In genomic region chr12:93358058-93358457, GRCh38 we compare ENCODE assay signal across 19 cellular contexts. TPM values are rescaled to one million over a fixed set of nuclear protein-coding genes. Genes with fewer than 3 reads are reported as not detected.
A peak's percentile ranks its signal among the peaks of the same experiment; 100 is the strongest.
DNase-seq lines count a peak whose midpoint lies in the region; ATAC-seq and TF ChIP-seq lines count a peak whose summit lies in the region.
"Had no signal": no experiment of that assay in that cellular context is flagged by ENCODE, and none has a peak within 500 bp of the region (broad histone marks: within the 10 kb centered on the region; RNA-seq: fewer than 3 reads in every experiment).

No MANE protein-coding gene starts in this region.

- no peak for TF ChIP-seq CTCF in gastrocnemius medialis (IDR thresholded peaks at IDR 0.05 in 4 of 5, conservative IDR thresholded peaks at IDR 0.05 in 1 of 5)

- no peak for TF ChIP-seq POLR2A in gastrocnemius medialis (IDR thresholded peaks at IDR 0.05)

- DNase-seq in SIG-M5 (lab: John Stamatoyannopoulos, UW) (no peak), hippocampal formation (lab: John Stamatoyannopoulos, UW) (no peak), gastrocnemius medialis (no peak)
- DNase-seq in stimulated activated CD4-positive, alpha-beta T cell treated with anti-CD3 and anti-CD28 coated beads, Interleukin-1b, Interleukin-23, amount 100 ng/mL, for 48 hours = no peak
- DNase-seq: activated CD4-positive, CD25-positive, alpha-beta regulatory T cell treated with anti-CD3 and anti-CD28 coated beads, Interleukin-2, amount 50 U/mL, for 72 hours; activated CD8-positive, alpha-beta memory T cell treated with anti-CD3 and anti-CD28 coated beads, Interleukin-2, amount 50 U/mL, for 4 hours; effector memory CD8-positive, alpha-beta T cell; KG1; NCI-H524 treated with DMSO at 0.1 percent for 48 hours; retina; RPMI8226; stimulated activated CD4-positive, alpha-beta T cell treated with anti-CD3 and anti-CD28 coated beads, Interleukin-2, amount 100 ng/mL, for 24 hours; tibial artery had no signal

- H3K27me3 ChIP-seq in gastrocnemius medialis = no peaks in the 10 kb centered on the region
- H3K27me3 ChIP-seq: tibial artery had no signal

- intact Hi-C loops in gastrocnemius medialis (cut with DNase I; ENCODE audit: low total_unique reads) = no loop called here

- peaks cover 17 to 18% of the 10 kb centered on the region in 2 donors for H3K4me1 ChIP-seq in gastrocnemius medialis

- H3K4me3 ChIP-seq in gastrocnemius medialis = no peak overlapping the region
- H3K4me3 ChIP-seq: lung, tibial artery had no signal

- H3K36me3 ChIP-seq in gastrocnemius medialis = no peaks in the 10 kb centered on the region
- H3K36me3 ChIP-seq: tibial artery had no signal

- ATAC-seq in GM18858 (IDR thresholded peaks at IDR 0.05; ENCODE audit: unreplicated experiment) (peak; percentile 89), GM21390 (IDR thresholded peaks at IDR 0.05; ENCODE audit: unreplicated experiment) (peak; percentile 86), HG02885 (IDR thresholded peaks at IDR 0.05; ENCODE audit: poor library complexity, unreplicated experiment) (peak; percentile 78), HG03521 (IDR thresholded peaks at IDR 0.05; ENCODE audit: unreplicated experiment) (peak; percentile 84), gastrocnemius medialis (no peak)
- ATAC-seq: effector memory CD8-positive, alpha-beta T cell; natural killer cell treated with Interleukin-12 subunit alpha and Interleukin-12 subunit beta and Interleukin-15 and Interleukin-18, amount 100 ng/mL, for 72 hours had no signal

- in situ Hi-C loops in gastrocnemius medialis (cut with MboI; ENCODE audit: low sequenced_read_pairs in 4 of 4) = no loop called here

- H3K9me3 ChIP-seq in gastrocnemius medialis = no peaks in the 10 kb centered on the region
- H3K9me3 ChIP-seq: tibial artery had no signal

- H3K27ac ChIP-seq in gastrocnemius medialis = no peak overlapping the region
- H3K27ac ChIP-seq: tibial artery had no signal

RNA-seq across cellular contexts. Expression of gene NUDT4, which starts 19.7 kb away (rescaled TPM):
- 100 to 1,000 TPM in 1 of 4 donors, 10 to 100 TPM in 3; 26.8 to 299 (median 51.1) TPM for total RNA-seq in gastrocnemius medialis

Comparison
In these comparisons a context has a peak if more than half of its experiments do, and no peak if none do; other contexts are left out.
1. ATAC-seq: peak in GM18858 (single experiment), GM21390 (single experiment), HG02885 (single experiment) and HG03521 (single experiment); none in gastrocnemius medialis (0 of 2).